ENCODE assay signal across 21 cellular contexts in the genomic region with DNA sequence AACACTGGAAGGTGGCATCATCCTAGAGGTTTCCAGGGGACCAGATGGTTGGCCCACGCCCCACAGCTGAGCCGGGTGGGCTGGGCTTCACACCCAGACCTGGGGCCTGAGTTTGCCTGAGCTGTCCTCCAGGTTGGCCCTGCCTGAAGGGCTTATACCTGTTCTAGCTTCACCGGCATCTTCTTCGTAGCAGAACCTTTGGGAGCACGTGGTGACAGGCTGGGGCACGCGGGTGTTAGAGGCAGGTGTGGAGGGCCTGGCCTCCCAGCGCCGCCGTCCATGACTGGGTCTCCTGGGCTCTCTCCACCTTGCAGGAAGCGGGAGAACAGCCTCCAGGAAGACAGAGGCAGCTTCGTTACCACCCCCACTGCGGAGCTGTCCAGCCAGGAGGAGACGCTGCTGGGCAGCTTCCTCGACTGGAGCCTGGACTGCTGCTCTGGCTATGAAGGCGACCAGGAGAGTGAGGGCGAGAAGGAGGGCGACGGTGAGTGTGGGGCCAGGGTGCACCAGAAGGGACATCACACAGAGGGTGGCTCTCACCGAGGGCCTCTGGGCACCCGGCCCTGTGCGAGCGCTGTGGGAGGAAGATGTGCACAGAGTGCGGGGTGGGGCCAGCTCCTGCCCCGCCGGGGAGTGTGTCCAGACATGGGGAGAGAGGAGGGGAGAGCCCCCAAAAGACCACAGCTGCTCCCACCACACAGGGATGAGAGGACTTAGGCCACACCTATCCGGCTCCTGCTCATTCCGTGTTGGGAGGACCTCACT. TPM values are rescaled to one million over a fixed set of nuclear protein-coding genes. Genes with fewer than 3 reads are reported as not detected.
DNase-seq lines count a peak whose midpoint lies in the region; ATAC-seq and TF ChIP-seq lines count a peak whose summit lies in the region.
"Had no signal": no experiment of that assay in that cellular context is flagged by ENCODE, and none has a peak within 500 bp of the region (broad histone marks: within the 10 kb centered on the region; RNA-seq: fewer than 3 reads in every experiment).

No MANE protein-coding gene starts in this region.

- TF ChIP-seq POLR2A in spleen (IDR thresholded peaks at IDR 0.05) (no peak), upper lobe of left lung (IDR thresholded peaks at IDR 0.05) (no peak)

- no peak for TF ChIP-seq EP300 in Ishikawa (IDR thresholded peaks at IDR 0.05; ENCODE audit: borderline replicate concordance)
- no peak for TF ChIP-seq EP300 in upper lobe of left lung (IDR thresholded peaks at IDR 0.05)

- peak overlapping the region; percentile 57 to 72 for H3K27ac Mint-ChIP-seq in activated naive CD4-positive, alpha-beta T cell treated with anti-CD3 and anti-CD28 coated beads, Interleukin-2, amount 50 U/mL, for 72 hours
- H3K27ac Mint-ChIP-seq in chondrocyte (ENCODE audit: unreplicated experiment), result no peak overlapping the region
- H3K27ac Mint-ChIP-seq: CD4-positive, CD25-positive, alpha-beta regulatory T cell had no signal

- H3K4me3 ChIP-seq in spleen (no peak overlapping the region), upper lobe of left lung (no peak overlapping the region)
- H3K4me3 ChIP-seq: BLaER1, GM12878, SK-N-MC had no signal

- no peak for DNase-seq in activated naive CD4-positive, alpha-beta T cell treated with anti-CD3 and anti-CD28 coated beads, Interleukin-2, amount 50 U/mL, for 72 hours (ENCODE audit: low spot score in 2 of 2)
- no peak for DNase-seq in activated naive CD4-positive, alpha-beta T cell treated with Interleukin-2 at 50 U/mL for 16 hours
- DNase-seq in chondrocyte (ENCODE audit: low spot score), result peak; percentile 90
- DNase-seq in spleen, result no peak
- no peak for DNase-seq in upper lobe of left lung
- DNase-seq: CD4-positive, CD25-positive, alpha-beta regulatory T cell; KG1; MM.1S; NCI-H2029; NCI-H226; NCI-H510A; NCI-H69; SIG-M5 had no signal

- peaks cover 0 to 76% (median 19%) of the 10 kb centered on the region in 6 donors for H3K36me3 ChIP-seq in spleen
- H3K36me3 ChIP-seq in upper lobe of left lung, result peaks cover 0 to 16% (median 11%) of the 10 kb centered on the region in 4 donors

- H3K27me3 ChIP-seq in spleen (replicated peaks in 1 of 7) (no peaks in the 10 kb centered on the region), upper lobe of left lung (no peaks in the 10 kb centered on the region)
- H3K27me3 ChIP-seq: BLaER1 had no signal

- H3K9me3 ChIP-seq in spleen (no peaks in the 10 kb centered on the region), upper lobe of left lung (no peaks in the 10 kb centered on the region)
- H3K9me3 ChIP-seq: BLaER1 had no signal

- H3K27ac ChIP-seq in spleen, result no peak overlapping the region
- no peak overlapping the region for H3K27ac ChIP-seq in upper lobe of left lung
- H3K27ac ChIP-seq: BLaER1, SK-N-MC had no signal

- H3K36me3 Mint-ChIP-seq in activated naive CD4-positive, alpha-beta T cell treated with anti-CD3 and anti-CD28 coated beads, Interleukin-2, amount 50 U/mL, for 72 hours, result peaks cover 16 to 24% of the 10 kb centered on the region in 2 donors
- peaks cover 5% of the 10 kb centered on the region for H3K36me3 Mint-ChIP-seq in chondrocyte (ENCODE audit: low read depth)

- WGBS in spleen, 5 donors, result 92 to 98% (median 95%) methylated on average over 23 to 28 of the region's 28 CpGs
- 96 to 97% methylated on average over 14 to 28 of the region's 28 CpGs for WGBS in upper lobe of left lung, 2 donors

- no peak for TF ChIP-seq RAD21 in Ishikawa (IDR thresholded peaks at IDR 0.05; ENCODE audit: low read depth)

- no peak overlapping the region for H3K4me3 Mint-ChIP-seq in chondrocyte (ENCODE audit: unreplicated experiment)

- peaks cover 7% of the 10 kb centered on the region for H3K4me1 Mint-ChIP-seq in chondrocyte (ENCODE audit: low read depth)

- H3K9me3 Mint-ChIP-seq in activated naive CD4-positive, alpha-beta T cell treated with anti-CD3 and anti-CD28 coated beads, Interleukin-2, amount 50 U/mL, for 72 hours, result no peaks in the 10 kb centered on the region
- no peaks in the 10 kb centered on the region for H3K9me3 Mint-ChIP-seq in chondrocyte (ENCODE audit: low read depth)
- H3K9me3 Mint-ChIP-seq: CD4-positive, CD25-positive, alpha-beta regulatory T cell had no signal

- H3K4me1 ChIP-seq in spleen, result peaks cover 0 to 17% (median 14%) of the 10 kb centered on the region in 6 donors
- peaks cover 7 to 23% (median 17%) of the 10 kb centered on the region in 4 donors for H3K4me1 ChIP-seq in upper lobe of left lung

- ATAC-seq in activated naive CD4-positive, alpha-beta T cell treated with anti-CD3 and anti-CD28 coated beads, Interleukin-2, amount 50 U/mL, for 72 hours, result no peak
- ATAC-seq in GM21526 (IDR thresholded peaks at IDR 0.05; ENCODE audit: low FRiP score, unreplicated experiment) (no peak), upper lobe of left lung (ENCODE audit: low FRiP score in 2 of 2) (no peak)
- ATAC-seq: GM12878, HCT116, Panc1 had no signal

- no peaks in the 10 kb centered on the region for H3K27me3 Mint-ChIP-seq in chondrocyte (ENCODE audit: low read depth)
- H3K27me3 Mint-ChIP-seq: CD4-positive, CD25-positive, alpha-beta regulatory T cell had no signal

- TF ChIP-seq CTCF in chondrocyte (IDR thresholded peaks at IDR 0.05), result no peak
- no peak for TF ChIP-seq CTCF in spleen (IDR thresholded peaks at IDR 0.05 in 8 of 11, conservative IDR thresholded peaks at IDR 0.05 in 3 of 11)
- TF ChIP-seq CTCF in upper lobe of left lung (IDR thresholded peaks at IDR 0.05), result no peak

- intact Hi-C loops in spleen (cut with DNase I; ENCODE audit: low total_unique reads), result no loop called here

TF ChIP-seq in Ishikawa, 13 proteins besides CTCF, POLR2A, EP300 and RAD21:
- no peak for TF ChIP-seq TEAD4 (IDR thresholded peaks at IDR 0.05)
- no peak for TF ChIP-seq CREB1 (IDR thresholded peaks at IDR 0.05; ENCODE audit: low read depth)
- TF ChIP-seq ZBTB7A (IDR thresholded peaks at IDR 0.05; ENCODE audit: low read depth), result no peak
- TF ChIP-seq, protein P1, sequence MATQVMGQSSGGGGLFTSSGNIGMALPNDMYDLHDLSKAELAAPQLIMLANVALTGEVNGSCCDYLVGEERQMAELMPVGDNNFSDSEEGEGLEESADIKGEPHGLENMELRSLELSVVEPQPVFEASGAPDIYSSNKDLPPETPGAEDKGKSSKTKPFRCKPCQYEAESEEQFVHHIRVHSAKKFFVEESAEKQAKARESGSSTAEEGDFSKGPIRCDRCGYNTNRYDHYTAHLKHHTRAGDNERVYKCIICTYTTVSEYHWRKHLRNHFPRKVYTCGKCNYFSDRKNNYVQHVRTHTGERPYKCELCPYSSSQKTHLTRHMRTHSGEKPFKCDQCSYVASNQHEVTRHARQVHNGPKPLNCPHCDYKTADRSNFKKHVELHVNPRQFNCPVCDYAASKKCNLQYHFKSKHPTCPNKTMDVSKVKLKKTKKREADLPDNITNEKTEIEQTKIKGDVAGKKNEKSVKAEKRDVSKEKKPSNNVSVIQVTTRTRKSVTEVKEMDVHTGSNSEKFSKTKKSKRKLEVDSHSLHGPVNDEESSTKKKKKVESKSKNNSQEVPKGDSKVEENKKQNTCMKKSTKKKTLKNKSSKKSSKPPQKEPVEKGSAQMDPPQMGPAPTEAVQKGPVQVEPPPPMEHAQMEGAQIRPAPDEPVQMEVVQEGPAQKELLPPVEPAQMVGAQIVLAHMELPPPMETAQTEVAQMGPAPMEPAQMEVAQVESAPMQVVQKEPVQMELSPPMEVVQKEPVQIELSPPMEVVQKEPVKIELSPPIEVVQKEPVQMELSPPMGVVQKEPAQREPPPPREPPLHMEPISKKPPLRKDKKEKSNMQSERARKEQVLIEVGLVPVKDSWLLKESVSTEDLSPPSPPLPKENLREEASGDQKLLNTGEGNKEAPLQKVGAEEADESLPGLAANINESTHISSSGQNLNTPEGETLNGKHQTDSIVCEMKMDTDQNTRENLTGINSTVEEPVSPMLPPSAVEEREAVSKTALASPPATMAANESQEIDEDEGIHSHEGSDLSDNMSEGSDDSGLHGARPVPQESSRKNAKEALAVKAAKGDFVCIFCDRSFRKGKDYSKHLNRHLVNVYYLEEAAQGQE (IDR thresholded peaks at IDR 0.05; ENCODE audit: low read depth), result peak; percentile 39; the same call in 1 of the 2 replicates
- no peak for TF ChIP-seq FOXM1 (IDR thresholded peaks at IDR 0.05; ENCODE audit: borderline replicate concordance, low read depth)
- TF ChIP-seq EGR1 (IDR thresholded peaks at IDR 0.05), result no peak
TF ChIP-seq in Ishikawa: peak in this region for 1.

RNA-seq across cellular contexts. Expression of gene TEDC2, which starts 4.6 kb away (rescaled TPM):
- total RNA-seq in activated naive CD4-positive, alpha-beta T cell treated with anti-CD3 and anti-CD28 coated beads, Interleukin-2, amount 50 U/mL, for 72 hours, result 10 to 100 TPM; 20.9 to 32.3 TPM
- total RNA-seq in chondrocyte, result 3.9 to 6.5 TPM (median 5.5 TPM) in 3 replicates
- 1 to 10 TPM in 5 of 7 donors, under 1 TPM in 2; 0.73 to 2.7 (median 1.4) TPM for total RNA-seq in spleen
- polyA plus RNA-seq in spleen, result 1 to 10 TPM; 1.8 to 2.7 (median 2.5) TPM
- 1 to 10 TPM in 4 of 6 donors, under 1 TPM in 1, not detected in 1; 0.61 to 2.7 (median 1.7) TPM for total RNA-seq in upper lobe of left lung
- total RNA-seq: CD4-positive, CD25-positive, alpha-beta regulatory T cell had no signal

RNA-seq across cellular contexts. Expression of gene NTN3, which starts 15.8 kb away (rescaled TPM):
- not detected for total RNA-seq in activated naive CD4-positive, alpha-beta T cell treated with anti-CD3 and anti-CD28 coated beads, Interleukin-2, amount 50 U/mL, for 72 hours
- total RNA-seq in chondrocyte (1.5 to 2.1 TPM (median 1.8 TPM) in 3 replicates), spleen (under 1 TPM in 3 of 7 donors, not detected in 4; 0.13 to 0.28 (median 0.23) TPM), upper lobe of left lung (not detected)
- polyA plus RNA-seq in spleen, result under 1 TPM in 2 of 3 donors, not detected in 1; 0.03 to 0.06 TPM
- total RNA-seq: CD4-positive, CD25-positive, alpha-beta regulatory T cell; GM12878; HT-29 had no signal
- polyA plus RNA-seq: CD4-positive, CD25-positive, alpha-beta regulatory T cell had no signal

RNA-seq across cellular contexts. Expression of gene TBC1D24, which starts 19.7 kb away (rescaled TPM):
- total RNA-seq in activated naive CD4-positive, alpha-beta T cell treated with anti-CD3 and anti-CD28 coated beads, Interleukin-2, amount 50 U/mL, for 72 hours, result 10 to 100 TPM in 1 of 2 donors, 1 to 10 TPM in 1; 7.8 to 10.6 TPM
- total RNA-seq in chondrocyte (17.9 to 19.6 TPM (median 18.7 TPM) in 3 replicates), spleen (10 to 100 TPM in 6 of 7 donors, 1 to 10 TPM in 1; 9.7 to 15.3 (median 12.8) TPM), upper lobe of left lung (10 to 100 TPM; 25.9 to 49.6 (median 37.2) TPM)
- polyA plus RNA-seq in spleen, result 1 to 10 TPM; 2.2 to 5.1 (median 2.2) TPM

RNA-seq across cellular contexts. Expression of gene CCNF, which starts 26.0 kb away (rescaled TPM):
- total RNA-seq in activated naive CD4-positive, alpha-beta T cell treated with anti-CD3 and anti-CD28 coated beads, Interleukin-2, amount 50 U/mL, for 72 hours, result 100 to 1,000 TPM in 1 of 2 donors, 10 to 100 TPM in 1; 64.8 to 111 TPM
- 4.9 to 7.7 TPM (median 7.6 TPM) in 3 replicates for total RNA-seq in chondrocyte
- total RNA-seq in spleen, result 10 to 100 TPM in 1 of 7 donors, 1 to 10 TPM in 6; 4.2 to 11.1 (median 7.3) TPM
- 1 to 10 TPM; 1.5 to 2.7 (median 2.6) TPM for polyA plus RNA-seq in spleen
- 1 to 10 TPM; 2.7 to 5.2 (median 3.9) TPM for total RNA-seq in upper lobe of left lung

RNA-seq across cellular contexts. Expression of gene ATP6V0C, which starts 58.5 kb away (rescaled TPM):
- 100 to 1,000 TPM in 1 of 2 donors, 10 to 100 TPM in 1; 94.4 to 127 TPM for total RNA-seq in activated naive CD4-positive, alpha-beta T cell treated with anti-CD3 and anti-CD28 coated beads, Interleukin-2, amount 50 U/mL, for 72 hours
- total RNA-seq in chondrocyte (168 to 200 TPM (median 197 TPM) in 3 replicates), spleen (100 to 1,000 TPM in 4 of 7 donors, 10 to 100 TPM in 3; 82.3 to 199 (median 156) TPM), upper lobe of left lung (100 to 1,000 TPM in 4 of 6 donors, 10 to 100 TPM in 2; 84.9 to 332 (median 164) TPM)
- 100 to 1,000 TPM in 1 of 3 donors, 10 to 100 TPM in 2; 64.5 to 125 (median 99.7) TPM for polyA plus RNA-seq in spleen
